In the genomic region with DNA sequence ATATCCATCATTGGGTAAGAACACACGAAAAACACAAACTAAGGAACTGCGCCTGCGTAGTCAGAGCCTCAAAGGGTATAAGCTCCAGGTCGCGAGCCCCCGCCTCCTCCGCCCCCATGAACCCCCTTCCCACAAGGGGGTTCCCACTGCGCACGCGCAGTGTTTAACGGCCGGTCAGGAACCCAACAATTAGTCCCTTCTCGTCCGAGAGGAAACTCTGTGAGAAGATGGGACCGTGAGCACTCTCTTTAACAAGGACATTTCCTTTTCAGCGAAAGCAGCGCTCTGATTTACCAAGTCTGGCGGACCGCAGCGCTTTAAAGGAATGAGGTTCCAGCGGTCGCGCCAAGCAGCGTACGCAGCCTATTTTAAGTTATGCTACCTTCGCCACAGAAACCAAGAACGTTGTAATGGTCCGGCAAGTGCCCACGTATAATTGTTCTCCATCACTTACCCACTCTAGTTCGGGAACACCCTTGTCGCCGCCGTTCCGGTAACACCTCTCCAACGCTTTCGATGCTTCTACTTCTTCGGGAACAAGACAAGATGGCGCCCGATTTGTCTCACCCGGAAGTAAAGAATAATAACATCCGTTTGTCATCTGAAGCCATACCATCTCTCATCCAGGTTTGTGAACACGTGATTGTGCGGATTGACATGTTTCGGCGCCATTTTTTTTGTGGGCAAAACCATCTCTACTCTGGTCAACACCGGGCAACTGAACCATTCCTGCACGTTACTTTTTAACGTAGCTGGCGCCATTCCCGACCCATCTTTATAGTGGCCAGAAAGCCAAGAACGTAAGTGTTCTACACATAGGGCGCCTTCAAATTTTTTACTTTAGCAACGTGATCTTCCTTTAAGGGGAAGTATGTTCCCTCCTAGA, we compare ENCODE assay signal across 8 cellular contexts. TPM values are rescaled to one million over a fixed set of nuclear protein-coding genes. Genes with fewer than 3 reads are reported as not detected.
DNase-seq lines count a peak whose midpoint lies in the region; ATAC-seq and TF ChIP-seq lines count a peak whose summit lies in the region.

A gene with protein sequence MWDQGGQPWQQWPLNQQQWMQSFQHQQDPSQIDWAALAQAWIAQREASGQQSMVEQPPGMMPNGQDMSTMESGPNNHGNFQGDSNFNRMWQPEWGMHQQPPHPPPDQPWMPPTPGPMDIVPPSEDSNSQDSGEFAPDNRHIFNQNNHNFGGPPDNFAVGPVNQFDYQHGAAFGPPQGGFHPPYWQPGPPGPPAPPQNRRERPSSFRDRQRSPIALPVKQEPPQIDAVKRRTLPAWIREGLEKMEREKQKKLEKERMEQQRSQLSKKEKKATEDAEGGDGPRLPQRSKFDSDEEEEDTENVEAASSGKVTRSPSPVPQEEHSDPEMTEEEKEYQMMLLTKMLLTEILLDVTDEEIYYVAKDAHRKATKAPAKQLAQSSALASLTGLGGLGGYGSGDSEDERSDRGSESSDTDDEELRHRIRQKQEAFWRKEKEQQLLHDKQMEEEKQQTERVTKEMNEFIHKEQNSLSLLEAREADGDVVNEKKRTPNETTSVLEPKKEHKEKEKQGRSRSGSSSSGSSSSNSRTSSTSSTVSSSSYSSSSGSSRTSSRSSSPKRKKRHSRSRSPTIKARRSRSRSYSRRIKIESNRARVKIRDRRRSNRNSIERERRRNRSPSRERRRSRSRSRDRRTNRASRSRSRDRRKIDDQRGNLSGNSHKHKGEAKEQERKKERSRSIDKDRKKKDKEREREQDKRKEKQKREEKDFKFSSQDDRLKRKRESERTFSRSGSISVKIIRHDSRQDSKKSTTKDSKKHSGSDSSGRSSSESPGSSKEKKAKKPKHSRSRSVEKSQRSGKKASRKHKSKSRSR (minus strand): TSS at position 548 of the 886 bp plus-strand sequence. CDS start 10,649 bp downstream, outside the sequence.

- peaks cover 26% of the 10 kb centered on the region for H3K36me3 Mint-ChIP-seq in T-helper 2 cell treated with Interferon-gamma antibody and Interleukin-4, amounts not matched to agents 5 μg/mL and 100 μg/mL, for 36 hours (ENCODE audit: low read depth)

- H3K4me3 ChIP-seq in ascending aorta (peak within 1 kb of the TSS; percentile 84 to 89), right cardiac atrium (ENCODE audit: low read length) (peak within 1 kb of the TSS; percentile 92), uterus (peak within 1 kb of the TSS; percentile 74 to 91)

- intact Hi-C loops in ascending aorta (cut with DNase I) (loop anchor here (1.0 to 10.0 kb wide), 3 partner anchors 33 to 480 kb away; a partner anchor contains a TSS), right cardiac atrium (cut with DNase I) (no loop called here), uterus (cut with DNase I; ENCODE audit: low total_unique reads) (loop anchor here (10.0 kb wide), 1 partner anchor 100 kb away; no protein-coding TSS in a partner anchor)

- H3K36me3 ChIP-seq in ascending aorta, result no peaks in the 10 kb centered on the region
- H3K36me3 ChIP-seq in uterus, result no peaks in the 10 kb centered on the region

- no peaks in the 10 kb centered on the region for H3K9me3 Mint-ChIP-seq in T-helper 2 cell treated with Interferon-gamma antibody and Interleukin-4, amounts not matched to agents 5 μg/mL and 100 μg/mL, for 36 hours

- peak within 1 kb of the TSS; percentile 98 for H3K27ac Mint-ChIP-seq in T-helper 2 cell treated with Interferon-gamma antibody and Interleukin-4, amounts not matched to agents 5 μg/mL and 100 μg/mL, for 36 hours

- TF ChIP-seq CTCF in ascending aorta (IDR thresholded peaks at IDR 0.05) (no peak), uterus (IDR thresholded peaks at IDR 0.05) (no peak)

- WGBS in right cardiac atrium, result under 1% methylated on average over 53 of the region's 53 CpGs

- H3K9me3 ChIP-seq in ascending aorta (no peaks in the 10 kb centered on the region), right cardiac atrium (ENCODE audit: control insufficient read depth, low read length) (no peaks in the 10 kb centered on the region), uterus (no peaks in the 10 kb centered on the region)

- H3K4me3 Mint-ChIP-seq in T-helper 2 cell treated with Interferon-gamma antibody and Interleukin-4, amounts not matched to agents 5 μg/mL and 100 μg/mL, for 36 hours, result peak within 1 kb of the TSS; percentile 91

- ATAC-seq in GM18502 (IDR thresholded peaks at IDR 0.05; ENCODE audit: poor library complexity, unreplicated experiment) (peak; percentile 90), HG02970 (IDR thresholded peaks at IDR 0.05; ENCODE audit: low FRiP score, unreplicated experiment) (peak; percentile 79), right cardiac atrium (peak; percentile 98)

- DNase-seq in NCI-H1930 (lab: John Stamatoyannopoulos, UW) (peak; percentile 94), ascending aorta (ENCODE audit: low spot score in 2 of 2) (peak; percentile 83 to 97), right cardiac atrium (peak; percentile 85 to 92 (median 90)), pulmonary artery endothelial cell (ENCODE audit: low read depth, low spot score) (peak; percentile 98), uterus (peak; percentile 88 to 96)
- peak; percentile 88 for DNase-seq in T-helper 2 cell treated with Interferon-gamma antibody and Interleukin-4, amounts not matched to agents 5 μg/mL and 100 μg/mL, for 36 hours (ENCODE audit: low spot score)

- H3K27me3 Mint-ChIP-seq in T-helper 2 cell treated with Interferon-gamma antibody and Interleukin-4, amounts not matched to agents 5 μg/mL and 100 μg/mL, for 36 hours (ENCODE audit: low read depth), result no peaks in the 10 kb centered on the region

- peaks cover 46% of the 10 kb centered on the region for H3K4me1 Mint-ChIP-seq in T-helper 2 cell treated with Interferon-gamma antibody and Interleukin-4, amounts not matched to agents 5 μg/mL and 100 μg/mL, for 36 hours (ENCODE audit: low read depth)

- H3K27ac ChIP-seq in ascending aorta (peak within 1 kb of the TSS; percentile 98 to 99), right cardiac atrium (ENCODE audit: low read length) (peak within 1 kb of the TSS; percentile 100), uterus (peak within 1 kb of the TSS; percentile 95 to 100)

- H3K4me1 ChIP-seq in ascending aorta (peaks cover 5 to 34% of the 10 kb centered on the region in 2 donors), right cardiac atrium (ENCODE audit: control insufficient read depth, insufficient read depth, low read length) (peaks cover 10% of the 10 kb centered on the region), uterus (peaks cover 14 to 29% of the 10 kb centered on the region in 2 donors)

- peak; percentile 9 to 45 for TF ChIP-seq POLR2A in uterus (IDR thresholded peaks at IDR 0.05)

- H3K27me3 ChIP-seq in ascending aorta (no peaks in the 10 kb centered on the region), right cardiac atrium (ENCODE audit: control insufficient read depth, insufficient read depth) (no peaks in the 10 kb centered on the region), uterus (no peaks in the 10 kb centered on the region)

RNA-seq across cellular contexts. Expression of the gene that starts here (rescaled TPM):
- 60.2 TPM for total RNA-seq in ascending aorta
- total RNA-seq in right cardiac atrium, result 10 to 100 TPM; 62.4 to 79.2 (median 66.6) TPM
- polyA plus RNA-seq in right cardiac atrium, result 53.9 TPM
- 39.2 and 55.8 TPM in 2 replicates for total RNA-seq in pulmonary artery endothelial cell
- total RNA-seq in uterus, result 100 to 1,000 TPM; 107 to 265 (median 153) TPM

Comparison
In these comparisons a context has a peak if more than half of its experiments do, and no peak if none do; other contexts are left out.
1. Peak in every context shown above with its lines: DNase-seq, ATAC-seq, H3K4me3 ChIP-seq and H3K27ac ChIP-seq.
2. intact Hi-C loops: an anchor here in ascending aorta (1.0 to 10.0 kb wide) and uterus (10.0 kb wide); none called in right cardiac atrium.